ENCODE assay signal across 22 cellular contexts in genomic region chr7:145633513-145633912, GRCh38.
A peak's percentile ranks its signal among the peaks of the same experiment; 100 is the strongest.
DNase-seq lines count a peak whose midpoint lies in the region; ATAC-seq and TF ChIP-seq lines count a peak whose summit lies in the region.
"Had no signal": no experiment of that assay in that cellular context is flagged by ENCODE, and none has a peak within 500 bp of the region (broad histone marks: within the 10 kb centered on the region; RNA-seq: fewer than 3 reads in every experiment).

No MANE protein-coding gene starts in this region.

- H3K79me1 ChIP-seq in IMR-90 (ENCODE audit: low read depth in 1 of 2, low read length in 2 of 2), result no peaks in the 10 kb centered on the region

- H3K4me3 Mint-ChIP-seq in activated T-cell treated with anti-CD3 and anti-CD28 coated beads, Interleukin-2, amount 50 U/mL, for 24 hours, result no peak overlapping the region

- no CpG with 5 or more reads among the region's 2 CpGs for WGBS in IMR-90 (ENCODE audit: extremely low coverage in 2 of 2, insufficient read length in 1 of 2), 2 experiments

- no peak overlapping the region for H2AK5ac ChIP-seq in IMR-90 (ENCODE audit: low read depth, low read length)

- no peaks in the 10 kb centered on the region for H3K27me3 ChIP-seq in IMR-90 (ENCODE audit: control insufficient read depth, insufficient read depth, low read length)
- H3K27me3 ChIP-seq: BE2C, MG63 had no signal

- no peak for TF ChIP-seq RAD21 in IMR-90 (IDR thresholded peaks at IDR 0.05; ENCODE audit: low read length)

- H3K9me1 ChIP-seq in IMR-90 (ENCODE audit: insufficient read depth, low read length), result no peaks in the 10 kb centered on the region

- H3K23ac ChIP-seq in IMR-90 (ENCODE audit: low read depth, low read length), result no peak overlapping the region

- POLR2A ChIA-PET in IMR-90 (lab: Charles Lee; ENCODE audit: unreplicated experiment), result no interaction called here

- no peak overlapping the region for H4K91ac ChIP-seq in IMR-90 (ENCODE audit: insufficient read depth, low read depth, low read length)

- in situ Hi-C loops in IMR-90 (cut with MboI; ENCODE audit: low sequenced_read_pairs), result no loop called here

- H4K5ac ChIP-seq in IMR-90 (ENCODE audit: low read depth, low read length), result no peak overlapping the region

- no peaks in the 10 kb centered on the region for H3K36me3 ChIP-seq in IMR-90 (ENCODE audit: control insufficient read depth, insufficient read depth, low read length)
- H3K36me3 ChIP-seq: BE2C, MG63 had no signal

- TF ChIP-seq POLR2A in IMR-90 (IDR thresholded peaks at IDR 0.05; ENCODE audit: low read depth, low read length), result no peak

- H3K4me3 ChIP-seq in IMR-90 (ENCODE audit: insufficient read depth, low read depth, low read length), result no peak overlapping the region
- H3K4me3 ChIP-seq in epithelial cell of esophagus (ENCODE audit: low read length), result no peak overlapping the region
- H3K4me3 ChIP-seq: GM12878, GM23248, MG63 had no signal

- H2BK120ac ChIP-seq in IMR-90 (ENCODE audit: low read depth, low read length), result no peak overlapping the region

- no peaks in the 10 kb centered on the region for H4K20me1 ChIP-seq in IMR-90 (ENCODE audit: insufficient read depth, low read length)

- H3K56ac ChIP-seq in IMR-90 (ENCODE audit: extremely low read depth, insufficient read depth, low read length), result no peak overlapping the region

- TF ChIP-seq CTCF in IMR-90 (conservative IDR thresholded peaks at IDR 0.05; ENCODE audit: low read depth, low read length) (no peak), epithelial cell of esophagus (IDR thresholded peaks at IDR 0.05; ENCODE audit: insufficient read depth, low read depth, low read length, missing control alignments) (no peak)

- peaks cover 4% of the 10 kb centered on the region for H3K9me3 Mint-ChIP-seq in activated T-cell treated with anti-CD3 and anti-CD28 coated beads, Interleukin-2, amount 50 U/mL, for 24 hours

- H3K9ac ChIP-seq in IMR-90 (ENCODE audit: low read depth, low read length), result no peak overlapping the region
- H3K9ac ChIP-seq: GM23248, SK-N-SH had no signal

- no peak overlapping the region for H3K14ac ChIP-seq in IMR-90 (replicated peaks; ENCODE audit: low read depth, low read length)

- H2BK5ac ChIP-seq in IMR-90 (ENCODE audit: low read depth, low read length, poor library complexity, severe bottlenecking), result no peak overlapping the region

- H4K8ac ChIP-seq in IMR-90 (ENCODE audit: low read depth in 2 of 2, low read length in 2 of 2), result no peak overlapping the region

- no peaks in the 10 kb centered on the region for H3K27me3 Mint-ChIP-seq in activated T-cell treated with anti-CD3 and anti-CD28 coated beads, Interleukin-2, amount 50 U/mL, for 24 hours

- H3K4me1 Mint-ChIP-seq in activated T-cell treated with anti-CD3 and anti-CD28 coated beads, Interleukin-2, amount 50 U/mL, for 24 hours (ENCODE audit: low read depth), result no peaks in the 10 kb centered on the region

- no peak overlapping the region for H3K27ac ChIP-seq in IMR-90 (ENCODE audit: insufficient read depth, low read length)
- H3K27ac ChIP-seq: 22Rv1, GM23248 had no signal

- BruUV-seq in IMR-90 (replicated peaks; lab: Mats Ljungman, UMichigan), result no TSS peak

- H3K18ac ChIP-seq in IMR-90 (ENCODE audit: low read depth, low read length), result no peak overlapping the region

- intact Hi-C loops in IMR-90 (cut with micrococcal nuclease), result no loop called here

- H2AFZ ChIP-seq in IMR-90 (replicated peaks; ENCODE audit: low read length, poor library complexity), result no peak overlapping the region
- H2AFZ ChIP-seq: GM23248 had no signal

- H3K36me3 Mint-ChIP-seq in activated T-cell treated with anti-CD3 and anti-CD28 coated beads, Interleukin-2, amount 50 U/mL, for 24 hours (ENCODE audit: low read depth), result no peaks in the 10 kb centered on the region

- H3K4me1 ChIP-seq in IMR-90 (ENCODE audit: control insufficient read depth, insufficient read depth, low read length), result no peaks in the 10 kb centered on the region
- H3K4me1 ChIP-seq: BE2C had no signal

- no peak overlapping the region for H2BK20ac ChIP-seq in IMR-90 (ENCODE audit: low read depth, low read length)

- no peak overlapping the region for H2AK9ac ChIP-seq in IMR-90 (replicated peaks; ENCODE audit: low read depth, low read length, poor library complexity)

- no peak overlapping the region for H2BK15ac ChIP-seq in IMR-90 (ENCODE audit: low read depth, low read length)

- no peak overlapping the region for H3K4me2 ChIP-seq in IMR-90 (ENCODE audit: low read depth, low read length)
- H3K4me2 ChIP-seq: SK-N-SH had no signal

- dilution Hi-C loops in IMR-90 (cut with HindIII; ENCODE audit: low sequenced_read_pairs, unreplicated experiment), result no loop called here

- DNase-seq in DMS53 (lab: John Stamatoyannopoulos, UW), result peak; percentile 36
- no peak for DNase-seq in DMS53 treated with DMSO at 0.1 percent for 48 hours (lab: John Stamatoyannopoulos, UW; ENCODE audit: unreplicated experiment)
- DNase-seq in IMR-90, result no peak
- DNase-seq in RPMI7951 (ENCODE audit: low read depth), result peak; percentile 4
- DNase-seq in epithelial cell of esophagus (ENCODE audit: low read depth), result peak; percentile 3
- no peak for DNase-seq in AG08395 (ENCODE audit: low spot score)
- DNase-seq in activated T-cell treated with anti-CD3 and anti-CD28 coated beads, Interleukin-2, amount 50 U/mL, for 24 hours, result no peak
- DNase-seq in globus pallidus (ENCODE audit: low spot score), result no peak
- DNase-seq: BE2C, DND-41, GM23248, Kasumi-1, MG63, NCI-H1417, NCI-H1694 treated with DMSO at 0.1 percent for 48 hours, NCI-H2081 treated with DMSO at 0.1 percent for 48 hours, NCI-H2171 treated with DMSO at 0.1 percent for 48 hours, NCI-H524 treated with DMSO at 0.1 percent for 48 hours, SIG-M5, SK-N-SH had no signal

- H3K4ac ChIP-seq in IMR-90 (ENCODE audit: low read depth, low read length), result no peak overlapping the region

- H3K9me3 ChIP-seq in IMR-90 (ENCODE audit: control insufficient read depth, insufficient read depth, low read length), result peaks cover 6% of the 10 kb centered on the region
- H3K9me3 ChIP-seq: BE2C, MG63, SK-N-SH had no signal

- no peak overlapping the region for H3K27ac Mint-ChIP-seq in activated T-cell treated with anti-CD3 and anti-CD28 coated beads, Interleukin-2, amount 50 U/mL, for 24 hours

- CTCF ChIA-PET in IMR-90 (lab: Yijun Ruan, JAX), result no interaction called here

- ATAC-seq in IMR-90 (ENCODE audit: low read depth), result no peak
- ATAC-seq: GM12878 had no signal

TF ChIP-seq in IMR-90, 13 proteins besides CTCF, POLR2A, EP300 and RAD21:
- TF ChIP-seq MAFK (IDR thresholded peaks at IDR 0.05; ENCODE audit: low read depth, low read length), result no peak
- peak; percentile 77 for TF ChIP-seq NFE2L2 (IDR thresholded peaks at IDR 0.05; ENCODE audit: low read depth, low read length)
- TF ChIP-seq RFX5 (IDR thresholded peaks at IDR 0.05; ENCODE audit: low read depth, low read length), result no peak

Comparison
In these comparisons a context has a peak if more than half of its experiments do, and no peak if none do; other contexts are left out.
1. DNase-seq: peak in DMS53 (single experiment), RPMI7951 (single experiment) and epithelial cell of esophagus (single experiment); none in DMS53 treated with DMSO at 0.1 percent for 48 hours (single experiment), IMR-90 (single experiment), AG08395 (single experiment), activated T-cell treated with anti-CD3 and anti-CD28 coated beads, Interleukin-2, amount 50 U/mL, for 24 hours (single experiment) and globus pallidus (single experiment).